In the genomic region with DNA sequence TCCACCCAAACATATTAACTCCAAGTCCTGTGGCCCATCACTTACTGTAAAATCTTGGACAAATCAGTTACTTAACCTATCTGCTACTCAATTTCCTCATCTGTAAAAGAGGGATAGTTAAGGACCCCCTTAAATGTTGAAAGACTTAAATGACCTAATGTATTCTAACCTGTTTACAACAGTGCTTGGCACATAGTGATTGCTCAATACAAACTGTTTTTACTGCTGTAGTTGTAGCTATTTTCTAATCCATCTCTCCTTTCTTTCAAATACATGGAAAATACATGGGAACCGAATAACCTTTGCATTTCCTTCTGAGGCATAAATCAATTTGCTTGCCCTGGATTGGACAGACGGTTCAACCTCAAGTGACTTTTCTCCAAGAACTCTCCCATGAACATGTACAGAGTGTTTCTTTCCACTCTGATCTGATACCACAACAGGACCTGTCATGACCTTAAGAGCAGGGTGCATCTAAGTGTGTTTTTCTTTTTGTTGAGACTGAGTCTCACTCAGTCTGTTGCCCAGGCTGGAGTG, we compare ENCODE assay signal across 20 cellular contexts.
"Had no signal": no experiment of that assay in that cellular context is flagged by ENCODE, and none has a peak within 500 bp of the region (broad histone marks: within the 10 kb centered on the region; RNA-seq: fewer than 3 reads in every experiment).

No MANE protein-coding gene starts in this region.

- H3K27ac Mint-ChIP-seq: activated B cell treated with CpG ODN at 0.5 μM for 24 hours; activated CD4-positive, alpha-beta T cell treated with anti-CD3 and anti-CD28 coated beads, Interleukin-2, amount 10 ng/mL, durations not matched to agents 24 days and 14 days; activated naive CD4-positive, alpha-beta T cell treated with anti-CD3 and anti-CD28 coated beads for 36 hours; activated T-helper 17 cell treated with anti-CD3 and anti-CD28 coated beads, Interleukin-2, amount 50 U/mL, for 72 hours; dendritic cell treated with granulocyte-macrophage colony-stimulating factor and Interleukin-4, amounts not matched to agents 40 ng/mL and 50 ng/mL, for 4 days; effector memory CD8-positive, alpha-beta T cell; memory B cell; nephron; T-helper 17 cell had no signal

- ATAC-seq: activated T-helper 17 cell treated with anti-CD3 and anti-CD28 coated beads, Interleukin-2, amount 50 U/mL, for 72 hours; effector memory CD8-positive, alpha-beta T cell; left lobe of liver; pancreas; T-helper 17 cell had no signal

- H3K4me3 Mint-ChIP-seq: activated B cell treated with CpG ODN at 0.5 μM for 24 hours; activated CD4-positive, alpha-beta T cell treated with anti-CD3 and anti-CD28 coated beads, Interleukin-2, amount 10 ng/mL, durations not matched to agents 24 days and 14 days; activated naive CD4-positive, alpha-beta T cell treated with anti-CD3 and anti-CD28 coated beads for 36 hours; activated T-helper 17 cell treated with anti-CD3 and anti-CD28 coated beads, Interleukin-2, amount 50 U/mL, for 72 hours; dendritic cell treated with granulocyte-macrophage colony-stimulating factor and Interleukin-4, amounts not matched to agents 40 ng/mL and 50 ng/mL, for 4 days; effector memory CD8-positive, alpha-beta T cell; memory B cell; T-helper 17 cell had no signal

- H3K9me3 Mint-ChIP-seq: activated B cell treated with CpG ODN at 0.5 μM for 24 hours; activated CD4-positive, alpha-beta T cell treated with anti-CD3 and anti-CD28 coated beads, Interleukin-2, amount 10 ng/mL, durations not matched to agents 24 days and 14 days; activated naive CD4-positive, alpha-beta T cell treated with anti-CD3 and anti-CD28 coated beads for 36 hours; activated T-helper 17 cell treated with anti-CD3 and anti-CD28 coated beads, Interleukin-2, amount 50 U/mL, for 72 hours; dendritic cell treated with granulocyte-macrophage colony-stimulating factor and Interleukin-4, amounts not matched to agents 40 ng/mL and 50 ng/mL, for 4 days; effector memory CD8-positive, alpha-beta T cell; memory B cell; nephron had no signal

- H3K4me1 Mint-ChIP-seq: activated T-helper 17 cell treated with anti-CD3 and anti-CD28 coated beads, Interleukin-2, amount 50 U/mL, for 72 hours had no signal

- H3K27me3 Mint-ChIP-seq: activated B cell treated with CpG ODN at 0.5 μM for 24 hours; activated CD4-positive, alpha-beta T cell treated with anti-CD3 and anti-CD28 coated beads, Interleukin-2, amount 10 ng/mL, durations not matched to agents 24 days and 14 days; activated T-helper 17 cell treated with anti-CD3 and anti-CD28 coated beads, Interleukin-2, amount 50 U/mL, for 72 hours; effector memory CD8-positive, alpha-beta T cell; memory B cell had no signal

- DNase-seq: activated B cell treated with CpG ODN at 0.5 μM for 24 hours; activated CD4-positive, alpha-beta T cell treated with anti-CD3 and anti-CD28 coated beads, Interleukin-2, amount 10 ng/mL, durations not matched to agents 24 days and 14 days; activated naive CD4-positive, alpha-beta T cell treated with anti-CD3 and anti-CD28 coated beads for 36 hours; activated T-cell treated with anti-CD3 and anti-CD28 coated beads for 4 hours; adrenal gland; effector memory CD8-positive, alpha-beta T cell; islet precursor cell; pancreas; retina; stimulated activated CD4-positive, alpha-beta T cell treated with anti-CD3 and anti-CD28 coated beads, Interleukin-4, amount 100 ng/mL, for 4 hours; stomach; T-helper 17 cell had no signal

- H3K36me3 Mint-ChIP-seq: memory B cell had no signal

- H3K27ac ChIP-seq: adrenal gland, epithelial cell of prostate, pancreas, skin epidermis, stomach, thoracic aorta had no signal

- H3K9me3 ChIP-seq: adrenal gland, pancreas, stomach, thoracic aorta had no signal

- H3K4me3 ChIP-seq: adrenal gland, pancreas, skin epidermis, stomach, thoracic aorta had no signal

- H3K36me3 ChIP-seq: adrenal gland, pancreas, stomach, thoracic aorta had no signal

- H3K27me3 ChIP-seq: adrenal gland, pancreas, stomach had no signal
